1 cellular context compared by ENCODE assay signal in the genomic region with DNA sequence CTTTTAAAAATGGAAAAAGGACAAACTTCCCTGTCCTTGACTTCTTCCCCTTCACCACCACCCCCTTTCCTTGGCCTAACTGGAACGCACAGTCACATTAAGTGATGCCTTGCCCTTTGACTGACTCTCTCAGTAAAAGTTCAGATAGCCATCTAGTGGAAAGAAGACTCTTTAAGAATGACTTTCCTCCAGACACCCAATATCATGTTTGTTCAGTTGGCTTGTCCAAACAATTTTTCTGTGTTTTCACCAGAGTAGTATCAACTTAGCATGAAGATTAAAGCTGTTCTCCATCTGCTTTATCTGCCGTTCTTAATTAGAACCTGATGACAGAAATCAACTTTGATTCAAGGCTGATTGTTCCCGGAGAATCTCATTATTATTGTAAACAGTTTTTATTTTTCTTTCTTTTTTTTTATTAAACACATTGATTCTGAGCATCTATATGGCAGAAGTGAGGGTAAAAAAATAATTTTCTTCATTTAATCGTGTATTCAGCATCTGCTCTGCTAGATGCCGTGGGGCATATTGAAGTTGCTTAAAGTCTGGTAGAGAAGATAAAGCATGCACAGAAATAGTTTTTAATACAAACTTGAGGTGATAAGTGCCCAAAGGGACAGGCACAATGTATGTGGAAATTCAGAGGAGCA.
TF ChIP-seq lines count a peak whose summit lies in the region.

No MANE protein-coding gene starts in this region.

TF ChIP-seq in HepG2, 621 proteins besides CTCF, POLR2A, EP300 and RAD21:
- TF ChIP-seq TARDBP (CRISPR knock-in tag; IDR thresholded peaks at IDR 0.05) = no peak
- TF ChIP-seq RBAK (CRISPR knock-in tag; IDR thresholded peaks at IDR 0.05) = no peak
- TF ChIP-seq BCL6 (CRISPR knock-in tag; IDR thresholded peaks at IDR 0.05) = 0 out of 2 replicates have a peak, but pooled peaks have one; percentile 11
- TF ChIP-seq MTF1 (CRISPR knock-in tag; IDR thresholded peaks at IDR 0.05) = no peak
- TF ChIP-seq, protein P1, sequence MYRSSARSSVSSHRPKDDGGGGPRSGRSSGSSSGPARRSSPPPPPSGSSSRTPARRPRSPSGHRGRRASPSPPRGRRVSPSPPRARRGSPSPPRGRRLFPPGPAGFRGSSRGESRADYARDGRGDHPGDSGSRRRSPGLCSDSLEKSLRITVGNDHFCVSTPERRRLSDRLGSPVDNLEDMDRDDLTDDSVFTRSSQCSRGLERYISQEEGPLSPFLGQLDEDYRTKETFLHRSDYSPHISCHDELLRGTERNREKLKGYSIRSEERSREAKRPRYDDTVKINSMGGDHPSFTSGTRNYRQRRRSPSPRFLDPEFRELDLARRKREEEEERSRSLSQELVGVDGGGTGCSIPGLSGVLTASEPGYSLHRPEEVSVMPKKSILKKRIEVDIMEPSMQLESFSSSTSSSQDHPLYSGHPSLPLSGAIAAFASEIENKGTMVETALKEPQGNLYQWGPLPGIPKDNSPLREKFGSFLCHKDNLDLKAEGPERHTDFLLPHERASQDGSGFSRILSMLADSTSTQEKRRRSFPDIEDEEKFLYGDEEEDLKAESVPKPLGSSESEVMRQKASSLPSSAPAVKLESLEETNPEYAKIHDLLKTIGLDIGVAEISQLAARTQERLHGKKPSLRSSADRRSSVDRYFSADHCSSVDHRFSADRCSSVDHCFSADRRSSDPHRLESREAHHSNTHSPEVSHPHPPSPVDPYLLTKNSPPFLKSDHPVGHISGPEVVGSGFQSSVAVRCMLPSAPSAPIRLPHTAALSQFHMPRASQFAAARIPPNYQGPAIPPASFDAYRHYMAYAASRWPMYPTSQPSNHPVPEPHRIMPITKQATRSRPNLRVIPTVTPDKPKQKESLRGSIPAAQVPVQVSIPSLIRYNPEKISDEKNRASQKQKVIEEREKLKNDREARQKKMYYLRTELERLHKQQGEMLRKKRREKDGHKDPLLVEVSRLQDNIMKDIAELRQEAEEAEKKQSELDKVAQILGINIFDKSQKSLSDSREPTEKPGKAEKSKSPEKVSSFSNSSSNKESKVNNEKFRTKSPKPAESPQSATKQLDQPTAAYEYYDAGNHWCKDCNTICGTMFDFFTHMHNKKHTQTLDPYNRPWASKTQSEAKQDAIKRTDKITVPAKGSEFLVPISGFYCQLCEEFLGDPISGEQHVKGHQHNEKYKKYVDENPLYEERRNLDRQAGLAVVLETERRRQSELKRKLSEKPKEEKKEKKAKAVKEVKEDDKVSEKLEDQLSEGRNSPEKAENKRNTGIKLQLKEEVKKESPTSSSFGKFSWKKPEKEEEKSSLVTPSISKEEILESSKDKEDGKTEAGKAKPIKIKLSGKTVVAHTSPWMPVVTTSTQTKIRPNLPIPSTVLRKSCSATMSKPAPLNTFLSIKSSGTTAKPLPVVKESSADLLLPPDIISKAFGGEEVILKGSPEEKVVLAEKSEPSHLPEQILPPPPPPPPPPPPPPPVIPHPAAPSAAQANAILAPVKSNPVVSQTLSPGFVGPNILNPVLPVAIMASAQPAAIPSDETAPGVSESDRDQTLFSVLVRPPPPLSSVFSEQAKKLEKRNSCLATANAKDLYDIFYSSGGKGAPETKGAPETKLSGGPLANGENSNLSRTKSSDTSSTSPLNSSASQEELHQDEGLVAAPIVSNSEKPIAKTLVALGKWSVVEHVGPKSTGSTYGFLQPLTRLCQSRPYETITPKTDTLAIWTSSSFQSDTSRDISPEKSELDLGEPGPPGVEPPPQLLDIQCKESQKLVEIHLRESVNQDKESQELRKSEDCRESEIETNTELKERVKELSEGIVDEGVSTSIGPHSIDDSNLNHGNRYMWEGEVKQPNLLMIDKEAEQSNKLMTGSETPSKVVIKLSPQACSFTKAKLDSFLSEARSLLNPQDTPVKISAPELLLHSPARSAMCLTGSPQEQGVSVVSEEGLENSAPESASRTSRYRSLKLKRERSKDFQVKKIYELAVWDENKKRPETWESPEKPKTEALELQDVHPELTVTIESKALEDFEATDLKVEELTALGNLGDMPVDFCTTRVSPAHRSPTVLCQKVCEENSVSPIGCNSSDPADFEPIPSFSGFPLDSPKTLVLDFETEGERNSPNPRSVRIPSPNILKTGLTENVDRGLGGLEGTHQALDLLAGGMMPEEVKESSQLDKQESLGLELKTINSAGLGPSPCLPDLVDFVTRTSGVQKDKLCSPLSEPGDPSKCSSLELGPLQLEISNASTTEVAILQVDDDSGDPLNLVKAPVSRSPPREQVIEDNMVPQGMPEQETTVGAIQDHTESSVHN (CRISPR knock-in tag; IDR thresholded peaks at IDR 0.05) = no peak
- TF ChIP-seq, protein P2, sequence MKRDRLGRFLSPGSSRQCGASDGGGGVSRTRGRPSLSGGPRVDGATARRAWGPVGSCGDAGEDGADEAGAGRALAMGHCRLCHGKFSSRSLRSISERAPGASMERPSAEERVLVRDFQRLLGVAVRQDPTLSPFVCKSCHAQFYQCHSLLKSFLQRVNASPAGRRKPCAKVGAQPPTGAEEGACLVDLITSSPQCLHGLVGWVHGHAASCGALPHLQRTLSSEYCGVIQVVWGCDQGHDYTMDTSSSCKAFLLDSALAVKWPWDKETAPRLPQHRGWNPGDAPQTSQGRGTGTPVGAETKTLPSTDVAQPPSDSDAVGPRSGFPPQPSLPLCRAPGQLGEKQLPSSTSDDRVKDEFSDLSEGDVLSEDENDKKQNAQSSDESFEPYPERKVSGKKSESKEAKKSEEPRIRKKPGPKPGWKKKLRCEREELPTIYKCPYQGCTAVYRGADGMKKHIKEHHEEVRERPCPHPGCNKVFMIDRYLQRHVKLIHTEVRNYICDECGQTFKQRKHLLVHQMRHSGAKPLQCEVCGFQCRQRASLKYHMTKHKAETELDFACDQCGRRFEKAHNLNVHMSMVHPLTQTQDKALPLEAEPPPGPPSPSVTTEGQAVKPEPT (CRISPR knock-in tag; IDR thresholded peaks at IDR 0.05; ENCODE audit: low read depth) = no peak
- TF ChIP-seq ZNF235 (CRISPR knock-in tag; IDR thresholded peaks at IDR 0.05; ENCODE audit: borderline replicate concordance) = no peak
- TF ChIP-seq PAWR (CRISPR knock-in tag; IDR thresholded peaks at IDR 0.05; ENCODE audit: borderline replicate concordance) = no peak
- TF ChIP-seq ATF7 (IDR thresholded peaks at IDR 0.05) = no peak
- no peak for TF ChIP-seq ATF7 (CRISPR knock-in tag; IDR thresholded peaks at IDR 0.05)
- TF ChIP-seq CC2D1A (CRISPR knock-in tag; IDR thresholded peaks at IDR 0.05) = no peak
- no peak for TF ChIP-seq POLR2AphosphoS2 (IDR thresholded peaks at IDR 0.05; ENCODE audit: low read depth, low read length)
- TF ChIP-seq, protein P3, sequence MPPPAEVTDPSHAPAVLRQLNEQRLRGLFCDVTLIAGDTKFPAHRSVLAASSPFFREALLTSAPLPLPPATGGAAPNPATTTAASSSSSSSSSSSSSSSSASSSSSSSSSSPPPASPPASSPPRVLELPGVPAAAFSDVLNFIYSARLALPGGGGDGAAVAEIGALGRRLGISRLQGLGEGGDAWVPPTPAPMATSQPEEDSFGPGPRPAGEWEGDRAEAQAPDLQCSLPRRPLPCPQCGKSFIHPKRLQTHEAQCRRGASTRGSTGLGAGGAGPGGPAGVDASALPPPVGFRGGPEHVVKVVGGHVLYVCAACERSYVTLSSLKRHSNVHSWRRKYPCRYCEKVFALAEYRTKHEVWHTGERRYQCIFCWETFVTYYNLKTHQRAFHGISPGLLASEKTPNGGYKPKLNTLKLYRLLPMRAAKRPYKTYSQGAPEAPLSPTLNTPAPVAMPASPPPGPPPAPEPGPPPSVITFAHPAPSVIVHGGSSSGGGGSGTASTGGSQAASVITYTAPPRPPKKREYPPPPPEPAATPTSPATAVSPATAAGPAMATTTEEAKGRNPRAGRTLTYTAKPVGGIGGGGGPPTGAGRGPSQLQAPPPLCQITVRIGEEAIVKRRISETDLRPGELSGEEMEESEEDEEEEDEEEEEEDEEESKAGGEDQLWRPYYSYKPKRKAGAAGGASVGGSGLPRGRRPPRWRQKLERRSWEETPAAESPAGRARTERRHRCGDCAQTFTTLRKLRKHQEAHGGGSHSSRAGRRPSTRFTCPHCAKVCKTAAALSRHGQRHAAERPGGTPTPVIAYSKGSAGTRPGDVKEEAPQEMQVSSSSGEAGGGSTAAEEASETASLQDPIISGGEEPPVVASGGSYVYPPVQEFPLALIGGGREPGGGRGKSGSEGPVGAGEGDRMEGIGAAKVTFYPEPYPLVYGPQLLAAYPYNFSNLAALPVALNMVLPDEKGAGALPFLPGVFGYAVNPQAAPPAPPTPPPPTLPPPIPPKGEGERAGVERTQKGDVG (CRISPR knock-in tag; IDR thresholded peaks at IDR 0.05; ENCODE audit: borderline replicate concordance) = no peak
- no peak for TF ChIP-seq HMGA1 (CRISPR knock-in tag; conservative IDR thresholded peaks at IDR 0.05)
- no peak for TF ChIP-seq ADNP (CRISPR knock-in tag; IDR thresholded peaks at IDR 0.05)
- no peak for TF ChIP-seq ARNT (IDR thresholded peaks at IDR 0.05)
- no peak for TF ChIP-seq ZNF484 (CRISPR knock-in tag; IDR thresholded peaks at IDR 0.05; ENCODE audit: borderline replicate concordance, low read depth)
- TF ChIP-seq KAT8 (CRISPR knock-in tag; IDR thresholded peaks at IDR 0.05) = no peak
- TF ChIP-seq, protein P4, sequence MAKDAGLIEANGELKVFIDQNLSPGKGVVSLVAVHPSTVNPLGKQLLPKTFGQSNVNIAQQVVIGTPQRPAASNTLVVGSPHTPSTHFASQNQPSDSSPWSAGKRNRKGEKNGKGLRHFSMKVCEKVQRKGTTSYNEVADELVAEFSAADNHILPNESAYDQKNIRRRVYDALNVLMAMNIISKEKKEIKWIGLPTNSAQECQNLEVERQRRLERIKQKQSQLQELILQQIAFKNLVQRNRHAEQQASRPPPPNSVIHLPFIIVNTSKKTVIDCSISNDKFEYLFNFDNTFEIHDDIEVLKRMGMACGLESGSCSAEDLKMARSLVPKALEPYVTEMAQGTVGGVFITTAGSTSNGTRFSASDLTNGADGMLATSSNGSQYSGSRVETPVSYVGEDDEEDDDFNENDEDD (CRISPR knock-in tag; IDR thresholded peaks at IDR 0.05; ENCODE audit: borderline replicate concordance) = no peak
- peak; percentile 55; the same call in 1 of the 2 replicates for TF ChIP-seq PPARG (CRISPR knock-in tag; conservative IDR thresholded peaks at IDR 0.05)
- TF ChIP-seq ZNF329 (CRISPR knock-in tag; IDR thresholded peaks at IDR 0.05; ENCODE audit: low read depth) = no peak
- TF ChIP-seq ZNF629 (CRISPR knock-in tag; conservative IDR thresholded peaks at IDR 0.05) = no peak
- no peak for TF ChIP-seq FOXJ3 (CRISPR knock-in tag; IDR thresholded peaks at IDR 0.05; ENCODE audit: borderline replicate concordance)
- TF ChIP-seq MXI1 (IDR thresholded peaks at IDR 0.05; ENCODE audit: borderline replicate concordance, low read depth, low read length) = no peak
- no peak for TF ChIP-seq KAT2B (IDR thresholded peaks at IDR 0.05; ENCODE audit: borderline replicate concordance, low read depth, low read length)
- TF ChIP-seq, protein P5, sequence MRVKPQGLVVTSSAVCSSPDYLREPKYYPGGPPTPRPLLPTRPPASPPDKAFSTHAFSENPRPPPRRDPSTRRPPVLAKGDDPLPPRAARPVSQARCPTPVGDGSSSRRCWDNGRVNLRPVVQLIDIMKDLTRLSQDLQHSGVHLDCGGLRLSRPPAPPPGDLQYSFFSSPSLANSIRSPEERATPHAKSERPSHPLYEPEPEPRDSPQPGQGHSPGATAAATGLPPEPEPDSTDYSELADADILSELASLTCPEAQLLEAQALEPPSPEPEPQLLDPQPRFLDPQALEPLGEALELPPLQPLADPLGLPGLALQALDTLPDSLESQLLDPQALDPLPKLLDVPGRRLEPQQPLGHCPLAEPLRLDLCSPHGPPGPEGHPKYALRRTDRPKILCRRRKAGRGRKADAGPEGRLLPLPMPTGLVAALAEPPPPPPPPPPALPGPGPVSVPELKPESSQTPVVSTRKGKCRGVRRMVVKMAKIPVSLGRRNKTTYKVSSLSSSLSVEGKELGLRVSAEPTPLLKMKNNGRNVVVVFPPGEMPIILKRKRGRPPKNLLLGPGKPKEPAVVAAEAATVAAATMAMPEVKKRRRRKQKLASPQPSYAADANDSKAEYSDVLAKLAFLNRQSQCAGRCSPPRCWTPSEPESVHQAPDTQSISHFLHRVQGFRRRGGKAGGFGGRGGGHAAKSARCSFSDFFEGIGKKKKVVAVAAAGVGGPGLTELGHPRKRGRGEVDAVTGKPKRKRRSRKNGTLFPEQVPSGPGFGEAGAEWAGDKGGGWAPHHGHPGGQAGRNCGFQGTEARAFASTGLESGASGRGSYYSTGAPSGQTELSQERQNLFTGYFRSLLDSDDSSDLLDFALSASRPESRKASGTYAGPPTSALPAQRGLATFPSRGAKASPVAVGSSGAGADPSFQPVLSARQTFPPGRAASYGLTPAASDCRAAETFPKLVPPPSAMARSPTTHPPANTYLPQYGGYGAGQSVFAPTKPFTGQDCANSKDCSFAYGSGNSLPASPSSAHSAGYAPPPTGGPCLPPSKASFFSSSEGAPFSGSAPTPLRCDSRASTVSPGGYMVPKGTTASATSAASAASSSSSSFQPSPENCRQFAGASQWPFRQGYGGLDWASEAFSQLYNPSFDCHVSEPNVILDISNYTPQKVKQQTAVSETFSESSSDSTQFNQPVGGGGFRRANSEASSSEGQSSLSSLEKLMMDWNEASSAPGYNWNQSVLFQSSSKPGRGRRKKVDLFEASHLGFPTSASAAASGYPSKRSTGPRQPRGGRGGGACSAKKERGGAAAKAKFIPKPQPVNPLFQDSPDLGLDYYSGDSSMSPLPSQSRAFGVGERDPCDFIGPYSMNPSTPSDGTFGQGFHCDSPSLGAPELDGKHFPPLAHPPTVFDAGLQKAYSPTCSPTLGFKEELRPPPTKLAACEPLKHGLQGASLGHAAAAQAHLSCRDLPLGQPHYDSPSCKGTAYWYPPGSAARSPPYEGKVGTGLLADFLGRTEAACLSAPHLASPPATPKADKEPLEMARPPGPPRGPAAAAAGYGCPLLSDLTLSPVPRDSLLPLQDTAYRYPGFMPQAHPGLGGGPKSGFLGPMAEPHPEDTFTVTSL (CRISPR knock-in tag; IDR thresholded peaks at IDR 0.05; ENCODE audit: borderline replicate concordance) = no peak
- peak; percentile 9; the same call in 1 of the 2 replicates for TF ChIP-seq GATAD2A (CRISPR knock-in tag; IDR thresholded peaks at IDR 0.05)
- no peak for TF ChIP-seq ZNF296 (CRISPR knock-in tag; conservative IDR thresholded peaks at IDR 0.05)
